ENCODE assay signal across 23 cellular contexts in genomic region chr5:87254035-87254434, GRCh38. TPM values are rescaled to one million over a fixed set of nuclear protein-coding genes. Genes with fewer than 3 reads are reported as not detected.
A peak's percentile ranks its signal among the peaks of the same experiment; 100 is the strongest.
DNase-seq lines count a peak whose midpoint lies in the region; ATAC-seq, FAIRE-seq and TF ChIP-seq lines count a peak whose summit lies in the region.
"Had no signal": no experiment of that assay in that cellular context is flagged by ENCODE, and none has a peak within 500 bp of the region (broad histone marks: within the 10 kb centered on the region; RNA-seq: fewer than 3 reads in every experiment).

No MANE protein-coding gene starts in this region.

- H3K4me2 ChIP-seq in SK-N-SH: no peak overlapping the region
- 0 out of 2 replicates have a peak overlapping the region, but pooled peaks have one; percentile 12 for H3K4me2 ChIP-seq in MM.1S (ENCODE audit: low read depth, low read length)
- H3K4me2 ChIP-seq in K562 (ENCODE audit: insufficient read depth, low read length): no peak overlapping the region
- H3K4me2 ChIP-seq in smooth muscle cell: no peak overlapping the region
- H3K4me2 ChIP-seq: BLaER1 had no signal

- no peaks in the 10 kb centered on the region for H3K27me3 Mint-ChIP-seq in activated T-helper 17 cell treated with anti-CD3 and anti-CD28 coated beads, Interleukin-2, amount 50 U/mL, for 72 hours
- H3K27me3 Mint-ChIP-seq: CD4-positive, alpha-beta T cell; T-cell had no signal

- H3K79me2 ChIP-seq in SK-N-SH (ENCODE audit: insufficient read depth): no peaks in the 10 kb centered on the region
- no peaks in the 10 kb centered on the region for H3K79me2 ChIP-seq in MM.1S (ENCODE audit: low read length)
- no peaks in the 10 kb centered on the region for H3K79me2 ChIP-seq in K562 (ENCODE audit: control insufficient read depth, insufficient read depth, low read length)
- no peaks in the 10 kb centered on the region for H3K79me2 ChIP-seq in smooth muscle cell (ENCODE audit: low read depth)

- H3K27ac ChIP-seq in SK-N-SH (ENCODE audit: low read depth in 2 of 2, low read length in 1 of 2): no peak overlapping the region
- no peak overlapping the region for H3K27ac ChIP-seq in MM.1S (ENCODE audit: low read length)
- H3K27ac ChIP-seq in K562 (ENCODE audit: extremely low read depth, low read depth, low read length): no peak overlapping the region
- no peak overlapping the region for H3K27ac ChIP-seq in smooth muscle cell (ENCODE audit: low read depth)
- no peak overlapping the region for H3K27ac ChIP-seq in foreskin keratinocyte
- H3K27ac ChIP-seq: 22Rv1, BLaER1 had no signal

- H2AFZ ChIP-seq in SK-N-SH (ENCODE audit: low read depth): peak overlapping the region; percentile 47
- H2AFZ ChIP-seq in MM.1S (ENCODE audit: low read length): peak overlapping the region; percentile 11; the same call in 1 of the 2 replicates
- H2AFZ ChIP-seq in K562 (ENCODE audit: low read depth, low read length): no peak overlapping the region; the same call in 1 of the 2 replicates
- H2AFZ ChIP-seq in smooth muscle cell (ENCODE audit: low read depth): peak overlapping the region; percentile 73

- H3K36me3 Mint-ChIP-seq in activated T-helper 17 cell treated with anti-CD3 and anti-CD28 coated beads, Interleukin-2, amount 50 U/mL, for 72 hours (ENCODE audit: low read depth): no peaks in the 10 kb centered on the region
- H3K36me3 Mint-ChIP-seq: T-cell had no signal

- no peak for TF ChIP-seq POLR2A in K562 (conservative IDR thresholded peaks at IDR 0.05)

- CTCF ChIA-PET in SK-N-SH (lab: Yijun Ruan, JAX) (no interaction called here), K562 (lab: Yijun Ruan, JAX; ENCODE audit: low intra/inter-chr PET ratio) (interaction anchor here (0.5 to 0.7 kb wide), 2 partner anchors 36 to 1438 kb away, joined by 3 to 5 read pairs; no protein-coding TSS in a partner anchor)

- H3F3A ChIP-seq in SK-N-SH (replicated peaks; ENCODE audit: insufficient read depth) (peaks cover 5% of the 10 kb centered on the region), MM.1S (ENCODE audit: insufficient read depth, low read length) (0 out of 2 replicates have a peak, but pooled peaks cover 5% of the 10 kb centered on the region), smooth muscle cell (ENCODE audit: low read depth) (no peaks in the 10 kb centered on the region)

- intact Hi-C loops in K562 (cut with micrococcal nuclease): no loop called here

- no peaks in the 10 kb centered on the region for H3K9me1 ChIP-seq in K562 (ENCODE audit: control insufficient read depth, insufficient read depth, low read length)

- H3K4me1 Mint-ChIP-seq in activated T-helper 17 cell treated with anti-CD3 and anti-CD28 coated beads, Interleukin-2, amount 50 U/mL, for 72 hours: no peaks in the 10 kb centered on the region
- H3K4me1 Mint-ChIP-seq: T-cell had no signal

- TF ChIP-seq RAD21 in SK-N-SH (IDR thresholded peaks at IDR 0.05; ENCODE audit: low read length) (no peak), K562 (CRISPR knock-in tag; conservative IDR thresholded peaks at IDR 0.05 in 1 of 2, IDR thresholded peaks at IDR 0.05 in 1 of 2) (no peak)

- no TSS peak for BruUV-seq in K562 (replicated peaks; lab: Mats Ljungman, UMichigan)

- POLR2A ChIA-PET in SK-N-SH (lab: Yijun Ruan, JAX) (no interaction called here), K562 (lab: Yijun Ruan, JAX) (no interaction called here)

- H3K27ac Mint-ChIP-seq in activated T-helper 17 cell treated with anti-CD3 and anti-CD28 coated beads, Interleukin-2, amount 50 U/mL, for 72 hours: no peak overlapping the region
- H3K27ac Mint-ChIP-seq: CD4-positive, alpha-beta T cell; T-cell had no signal

- no peak overlapping the region for H3K4me3 Mint-ChIP-seq in activated T-helper 17 cell treated with anti-CD3 and anti-CD28 coated beads, Interleukin-2, amount 50 U/mL, for 72 hours
- H3K4me3 Mint-ChIP-seq: CD4-positive, alpha-beta T cell; T-cell had no signal

- H3K9ac ChIP-seq in SK-N-SH (no peak overlapping the region), MM.1S (ENCODE audit: low read length) (no peak overlapping the region), K562 (ENCODE audit: insufficient read depth in 1 of 2, low read depth in 2 of 2, low read length in 2 of 2) (no peak overlapping the region), smooth muscle cell (ENCODE audit: low read depth) (no peak overlapping the region)
- H3K9ac ChIP-seq: BLaER1 had no signal

- H3K4me1 ChIP-seq in SK-N-SH (ENCODE audit: control insufficient read depth in 1 of 2, insufficient read depth in 2 of 2, low read depth in 1 of 2, low read length in 1 of 2) (no peaks in the 10 kb centered on the region), MM.1S (ENCODE audit: low read length) (peaks cover 20% of the 10 kb centered on the region), K562 (replicated peaks in 1 of 2; ENCODE audit: control insufficient read depth in 2 of 2, insufficient read depth in 2 of 2, low read length in 2 of 2) (peaks cover 0 to 6% of the 10 kb centered on the region in 2 experiments; a peak in 1 of 5 replicates), smooth muscle cell (ENCODE audit: low read depth) (no peaks in the 10 kb centered on the region), foreskin keratinocyte (no peaks in the 10 kb centered on the region)
- H3K4me1 ChIP-seq: BLaER1 had no signal

- H3K27me3 ChIP-seq in SK-N-SH (ENCODE audit: insufficient read depth) (no peaks in the 10 kb centered on the region), MM.1S (replicated peaks; ENCODE audit: insufficient read depth, low read length) (no peaks in the 10 kb centered on the region), K562 (ENCODE audit: control insufficient read depth in 2 of 2, insufficient read depth in 2 of 2, low read length in 2 of 2) (no peaks in the 10 kb centered on the region), smooth muscle cell (ENCODE audit: low read depth) (no peaks in the 10 kb centered on the region), foreskin keratinocyte (no peaks in the 10 kb centered on the region)
- H3K27me3 ChIP-seq: BLaER1 had no signal

- FAIRE-seq in K562 (lab: Jason Lieb, UNC): no peak
- FAIRE-seq: D721Med, HepG2, RCC 7860 had no signal

- in situ Hi-C loops in K562 (cut with MboI): no loop called here

- H3K4me3 ChIP-seq in SK-N-SH (ENCODE audit: low read depth in 2 of 2, low read length in 1 of 2) (no peak overlapping the region), MM.1S (ENCODE audit: low read length) (no peak overlapping the region), K562 (no peak overlapping the region), smooth muscle cell (no peak overlapping the region)
- H3K4me3 ChIP-seq: BLaER1 had no signal

- WGBS in SK-N-SH (ENCODE audit: low lambda C conversion rate): 66% methylated on average over 2 of the region's 2 CpGs
- WGBS in K562 (ENCODE audit: insufficient coverage, low coverage, missing lambda C conversion rate): 10% methylated on average over 2 of the region's 2 CpGs
- 86% methylated on average over 2 of the region's 2 CpGs for WGBS in smooth muscle cell (ENCODE audit: low lambda C conversion rate)

- DNase-seq in SK-N-SH (no peak), MM.1S (no peak), K562 (ENCODE audit: extremely low read depth in 1 of 4, low spot score in 3 of 4) (no peak), smooth muscle cell (lab: John Stamatoyannopoulos, UW; ENCODE audit: unreplicated experiment) (no peak), SK-N-DZ (ENCODE audit: low spot score) (no peak), foreskin keratinocyte (no peak)
- DNase-seq: CD4-positive, alpha-beta T cell; NCI-H1105 treated with DMSO at 0.1 percent for 48 hours; NCI-H146; NCI-H1930; NCI-H2107; NCI-H526; NCI-H82; OCI-M1; SIG-M5; T-cell had no signal

- H3K36me3 ChIP-seq in SK-N-SH (replicated peaks in 1 of 2; ENCODE audit: control insufficient read depth in 1 of 2, insufficient read depth in 2 of 2, low read length in 1 of 2) (no peaks in the 10 kb centered on the region), MM.1S (replicated peaks; ENCODE audit: insufficient read depth, low read length) (no peaks in the 10 kb centered on the region), K562 (ENCODE audit: control insufficient read depth, insufficient read depth, low read length) (no peaks in the 10 kb centered on the region), smooth muscle cell (ENCODE audit: low read depth) (no peaks in the 10 kb centered on the region)
- H3K36me3 ChIP-seq: BLaER1 had no signal

- no peak for ATAC-seq in SK-N-SH treated with all-trans-retinoic acid at 6 μM for 48 hours
- ATAC-seq in K562: peak; percentile 50; the same call in 2 of the 3 replicates
- no peak for ATAC-seq in activated T-helper 17 cell treated with anti-CD3 and anti-CD28 coated beads, Interleukin-2, amount 50 U/mL, for 72 hours (replicated peaks)
- no peak for ATAC-seq in foreskin keratinocyte
- ATAC-seq: HepG2, T-cell had no signal

- no peaks in the 10 kb centered on the region for H3K9me3 ChIP-seq in SK-N-SH
- H3K9me3 ChIP-seq in MM.1S (replicated peaks; ENCODE audit: insufficient read depth, low read length): no peaks in the 10 kb centered on the region
- H3K9me3 ChIP-seq in K562 (replicated peaks; ENCODE audit: control insufficient read depth, insufficient read depth, low read depth, low read length): no peaks in the 10 kb centered on the region; the same call in 1 of the 2 replicates
- H3K9me3 ChIP-seq in smooth muscle cell (replicated peaks; ENCODE audit: low read depth): no peaks in the 10 kb centered on the region

- TF ChIP-seq CTCF in SK-N-SH (IDR thresholded peaks at IDR 0.05) (no peak), MM.1S (IDR thresholded peaks at IDR 0.05; ENCODE audit: low read length) (no peak), K562 (IDR thresholded peaks at IDR 0.05 in 2 of 3, conservative IDR thresholded peaks at IDR 0.05 in 1 of 3; ENCODE audit: insufficient read depth in 2 of 3, low read depth in 1 of 3, low read length in 3 of 3) (peak in 1 of 3 experiments; percentile 12; a peak in 1 of 6 replicates), smooth muscle cell (IDR thresholded peaks at IDR 0.05; ENCODE audit: borderline replicate concordance, insufficient read depth, poor library complexity, severe bottlenecking) (no peak), foreskin keratinocyte (conservative IDR thresholded peaks at IDR 0.05) (no peak)

- H4K20me1 ChIP-seq in SK-N-SH (ENCODE audit: insufficient read depth) (no peaks in the 10 kb centered on the region), MM.1S (ENCODE audit: insufficient read depth, low read length) (no peaks in the 10 kb centered on the region), K562 (replicated peaks; ENCODE audit: control insufficient read depth, insufficient read depth, low read length) (no peaks in the 10 kb centered on the region), smooth muscle cell (ENCODE audit: low read depth) (no peaks in the 10 kb centered on the region)
- H4K20me1 ChIP-seq: BLaER1 had no signal

- H3K9me2 ChIP-seq in SK-N-SH (no peaks in the 10 kb centered on the region), MM.1S (replicated peaks; ENCODE audit: insufficient read depth, low read length) (no peaks in the 10 kb centered on the region)

- no peaks in the 10 kb centered on the region for H3K9me3 Mint-ChIP-seq in activated T-helper 17 cell treated with anti-CD3 and anti-CD28 coated beads, Interleukin-2, amount 50 U/mL, for 72 hours
- H3K9me3 Mint-ChIP-seq: CD4-positive, alpha-beta T cell; T-cell had no signal

- TF ChIP-seq EP300 in SK-N-SH (IDR thresholded peaks at IDR 0.05; ENCODE audit: borderline replicate concordance in 1 of 2, low read depth in 1 of 2, low read length in 1 of 2) (no peak), K562 (IDR thresholded peaks at IDR 0.05; ENCODE audit: low read length) (no peak)

RNA-seq across cellular contexts. Expression of gene RASA1, which starts 13.6 kb away (rescaled TPM):
- polyA plus RNA-seq in SK-N-SH (2012; rRNA removed) (49.1 and 57.9 TPM in 2 replicates), K562 (2011; rRNA removed) (14.6 and 17.3 TPM in 2 replicates), K562 (2014; fragmentation: Illumina TruSeq; extraction: Trizol) (9.4 and 10.6 TPM in 2 replicates), K562 (2014; fragmentation: Nextera tagmentation; extraction: Ambion mirVana) (1 to 10 TPM; 3.2 to 4.5 TPM), K562 (2014; rRNA removed) (9.8 TPM in 2 replicates), smooth muscle cell (21.3 and 28.9 TPM in 2 replicates), foreskin keratinocyte (13.4 and 13.5 TPM in 2 replicates)
- polyA plus RNA-seq in SK-N-SH (2012; cell fraction: cytosol; rRNA removed): 54.3 and 62.9 TPM in 2 replicates
- 59.4 and 118 TPM in 2 replicates for polyA plus RNA-seq in SK-N-SH (2012; cell fraction: nucleus; rRNA removed)
- total RNA-seq in K562 (2011; cell fraction: chromatin; rRNA removed; ENCODE audit: low replicate concordance): 7.5 and 23.7 TPM in 2 replicates
- total RNA-seq in K562 (2011; cell fraction: nucleolus; rRNA removed): 6.0 and 7.6 TPM in 2 replicates
- 9.5 and 11.1 TPM in 2 replicates for total RNA-seq in K562 (2011; cell fraction: nucleoplasm; rRNA removed)
- total RNA-seq in K562 (2014; rRNA removed) (7.7 and 9.3 TPM in 2 replicates), K562 (2014; rRNA removed; fragmentation: Illumina TruSeq; extraction: Trizol) (7.2 and 9.1 TPM in 2 replicates), K562 (2015; rRNA removed; fragmentation: Illumina TruSeq; extraction: Trizol) (8.2 and 9.2 TPM in 2 replicates), K562 (2021) (9.1 and 11.4 TPM in 2 replicates), smooth muscle cell (59.6 and 69.5 TPM in 2 replicates), foreskin keratinocyte (38.8 and 43.4 TPM in 2 replicates)
- 4.8 and 7.7 TPM in 2 replicates for polyA plus RNA-seq in K562 (2011; cell fraction: cytosol; rRNA removed)
- polyA plus RNA-seq in K562 (2011; cell fraction: nucleus; rRNA removed): 14.0 and 22.1 TPM in 2 replicates
- polyA plus RNA-seq in K562 (2012): 9.5 and 11.5 TPM in 2 replicates
- polyA minus RNA-seq in K562 (2011; rRNA and poly(A)+ RNA removed): 19.2 and 21.8 TPM in 2 replicates
- 5.3 and 5.4 TPM in 2 replicates for polyA minus RNA-seq in K562 (2011; cell fraction: cytosol; rRNA and poly(A)+ RNA removed)
- 19.9 and 25.1 TPM in 2 replicates for polyA minus RNA-seq in K562 (2011; cell fraction: nucleus; rRNA and poly(A)+ RNA removed)
- polyA plus RNA-seq in SK-N-DZ (2014; cell fraction: cytosol; rRNA removed): 20.4 and 22.5 TPM in 2 replicates
- polyA plus RNA-seq in SK-N-DZ (2014; cell fraction: nucleus; rRNA removed): 27.0 and 30.6 TPM in 2 replicates
- total RNA-seq in activated T-helper 17 cell treated with anti-CD3 and anti-CD28 coated beads, Interleukin-2, amount 50 U/mL, for 72 hours: 10 to 100 TPM; 25.1 to 28.4 TPM
